20 cellular contexts compared by ENCODE assay signal in genomic region chr3:58666683-58667082, GRCh38. TPM values are rescaled to one million over a fixed set of nuclear protein-coding genes. Genes with fewer than 3 reads are reported as not detected.
DNase-seq lines count a peak whose midpoint lies in the region; ATAC-seq, FAIRE-seq and TF ChIP-seq lines count a peak whose summit lies in the region.
"Had no signal": no experiment of that assay in that cellular context is flagged by ENCODE, and none has a peak within 500 bp of the region (broad histone marks: within the 10 kb centered on the region; RNA-seq: fewer than 3 reads in every experiment).

Gene FAM3D, minus strand, starts transcription at chr3:58666774. Its CDS starts 11,211 bp downstream, at chr3:58655563.

- H4K20me1 ChIP-seq in HepG2 (ENCODE audit: insufficient read depth, low read length) = no peaks in the 10 kb centered on the region
- H4K20me1 ChIP-seq in H1 (replicated peaks in 1 of 2; ENCODE audit: control insufficient read depth in 1 of 2, insufficient read depth in 2 of 2, low read length in 2 of 2) = no peaks in the 10 kb centered on the region

- no peak within 1 kb of the TSS for H4K91ac ChIP-seq in H1 (replicated peaks; ENCODE audit: insufficient read length, low read length)

- no peak within 1 kb of the TSS for H3K27ac Mint-ChIP-seq in osteocyte (ENCODE audit: unreplicated experiment)
- H3K27ac Mint-ChIP-seq: memory B cell had no signal

- peaks cover 12% of the 10 kb centered on the region for H3K27me3 Mint-ChIP-seq in osteocyte (ENCODE audit: unreplicated experiment)

- TF ChIP-seq CTCF in right lobe of liver (IDR thresholded peaks at IDR 0.05) (no peak), HepG2 (CRISPR knock-in tag; IDR thresholded peaks at IDR 0.05) (no peak), H1 (IDR thresholded peaks at IDR 0.05; ENCODE audit: control extremely low read depth in 1 of 3, insufficient read depth in 1 of 3, low read depth in 1 of 3, low read length in 3 of 3) (no peak), osteocyte (IDR thresholded peaks at IDR 0.05) (no peak)

- H3K27ac ChIP-seq in right lobe of liver (no peak within 1 kb of the TSS), HepG2 (ENCODE audit: extremely low read length, insufficient read depth, low read length) (no peak within 1 kb of the TSS), H1 (ENCODE audit: low read depth, low read length) (no peak within 1 kb of the TSS)
- H3K27ac ChIP-seq: A549, testis had no signal

- no peaks in the 10 kb centered on the region for H3K9me3 Mint-ChIP-seq in osteocyte (ENCODE audit: unreplicated experiment)
- H3K9me3 Mint-ChIP-seq: memory B cell had no signal

- no peaks in the 10 kb centered on the region for H3K36me3 ChIP-seq in right lobe of liver
- H3K36me3 ChIP-seq in HepG2 (replicated peaks in 1 of 2; ENCODE audit: control insufficient read depth in 1 of 2, insufficient read depth in 2 of 2, low read length in 2 of 2) = no peaks in the 10 kb centered on the region
- no peaks in the 10 kb centered on the region for H3K36me3 ChIP-seq in H1 (ENCODE audit: control insufficient read depth in 2 of 4, insufficient read depth in 4 of 4, low read length in 3 of 4)

- no peaks in the 10 kb centered on the region for H3K9me3 ChIP-seq in right lobe of liver
- no peaks in the 10 kb centered on the region for H3K9me3 ChIP-seq in HepG2 (ENCODE audit: low read length)
- no peaks in the 10 kb centered on the region for H3K9me3 ChIP-seq in H1 (ENCODE audit: insufficient read depth in 2 of 2, low read depth in 1 of 2, low read length in 1 of 2)
- H3K9me3 ChIP-seq: A549, testis had no signal

- no peak within 1 kb of the TSS for H3K18ac ChIP-seq in H1 (ENCODE audit: extremely low read depth, low read length)

- H3K4me2 ChIP-seq in HepG2 (ENCODE audit: low read depth, low read length) (no peak within 1 kb of the TSS), H1 (ENCODE audit: insufficient read depth in 1 of 2, low read depth in 2 of 2, low read length in 2 of 2) (no peak within 1 kb of the TSS)
- H3K4me2 ChIP-seq: A549 had no signal

- TF ChIP-seq EP300 in HepG2 (IDR thresholded peaks at IDR 0.05; ENCODE audit: low read depth in 2 of 2, low read length in 2 of 2) = no peak
- TF ChIP-seq EP300 in HepG2 (CRISPR knock-in tag; IDR thresholded peaks at IDR 0.05; ENCODE audit: borderline replicate concordance) = no peak
- no peak for TF ChIP-seq EP300 in H1 (IDR thresholded peaks at IDR 0.05; ENCODE audit: borderline replicate concordance in 1 of 2, low read depth in 2 of 2, low read length in 2 of 2)

- no peak within 1 kb of the TSS for H3K4ac ChIP-seq in H1 (replicated peaks; ENCODE audit: insufficient read length, low read depth, low read length)

- no peak within 1 kb of the TSS for H4K5ac ChIP-seq in H1 (ENCODE audit: insufficient read length, low read depth, low read length)

- H3K56ac ChIP-seq in H1 (replicated peaks; ENCODE audit: insufficient read length, low read depth, low read length) = no peak within 1 kb of the TSS

- no peak within 1 kb of the TSS; the same call in 1 of the 2 replicates for H2AK5ac ChIP-seq in H1 (ENCODE audit: low read depth, low read length)

- no peak within 1 kb of the TSS for H3K14ac ChIP-seq in H1 (ENCODE audit: insufficient read length)

- no peak for DNase-seq in right lobe of liver
- no peak for DNase-seq in HepG2 (ENCODE audit: low spot score)
- no peak for DNase-seq in H1 (ENCODE audit: low read depth in 1 of 2, low spot score in 2 of 2)
- DNase-seq in mucosa of gallbladder (ENCODE audit: low spot score) = peak; percentile 82
- DNase-seq in osteocyte (ENCODE audit: extremely low spot score, unreplicated experiment) = no peak
- DNase-seq in cerebellum (ENCODE audit: low spot score) = no peak
- no peak for DNase-seq in NK-92 (lab: John Stamatoyannopoulos, UW; ENCODE audit: unreplicated experiment)
- DNase-seq: activated T-cell treated with anti-CD3 and anti-CD28 coated beads for 4 hours; amniotic stem cell; DMS79 treated with DMSO at 0.1 percent for 48 hours; effector memory CD4-positive, alpha-beta T cell; glutamatergic neuron; NCI-H2171; testis had no signal

- no peak within 1 kb of the TSS; the same call in 1 of the 2 replicates for H2BK5ac ChIP-seq in H1 (ENCODE audit: low read depth, low read length)

- H3K23me2 ChIP-seq in H1 (ENCODE audit: low read depth, low read length) = no peaks in the 10 kb centered on the region

- H3K23ac ChIP-seq in H1 (ENCODE audit: insufficient read length) = no peak within 1 kb of the TSS

- H3K9ac ChIP-seq in HepG2 (ENCODE audit: insufficient read depth, low read depth, low read length) = no peak within 1 kb of the TSS
- no peak within 1 kb of the TSS for H3K9ac ChIP-seq in H1 (replicated peaks in 1 of 4; ENCODE audit: extremely low read depth in 1 of 4, low read depth in 3 of 4, low read length in 3 of 4)

- no peak for TF ChIP-seq RAD21 in HepG2 (CRISPR knock-in tag; IDR thresholded peaks at IDR 0.05)
- no peak for TF ChIP-seq RAD21 in H1 (IDR thresholded peaks at IDR 0.05 in 1 of 2, conservative IDR thresholded peaks at IDR 0.05 in 1 of 2; ENCODE audit: low read depth in 2 of 2, low read length in 2 of 2)

- H3K79me2 ChIP-seq in HepG2 (ENCODE audit: insufficient read depth, low read length) (no peaks in the 10 kb centered on the region), H1 (ENCODE audit: control insufficient read depth in 1 of 2, insufficient read depth in 2 of 2, low read length in 2 of 2) (no peaks in the 10 kb centered on the region)

- no peak within 1 kb of the TSS for H3K4me3 ChIP-seq in right lobe of liver
- H3K4me3 ChIP-seq in HepG2 (replicated peaks in 1 of 3; ENCODE audit: insufficient read depth in 1 of 3, low read depth in 2 of 3, low read length in 3 of 3) = no peak within 1 kb of the TSS
- no peak within 1 kb of the TSS for H3K4me3 ChIP-seq in H1 (ENCODE audit: extremely low read depth in 1 of 4, insufficient read depth in 2 of 4, low read depth in 3 of 4, low read length in 4 of 4)
- H3K4me3 ChIP-seq: A549, testis had no signal

- FAIRE-seq in HepG2 (lab: Jason Lieb, UNC) = no peak
- no peak for FAIRE-seq in H1 (lab: Jason Lieb, UNC)
- FAIRE-seq: A549 had no signal

- CTCF ChIA-PET in HepG2 (lab: Yijun Ruan, JAX; ENCODE audit: low intra/inter-chr PET ratio, low total read pairs) = no interaction called here
- CTCF ChIA-PET in H1 (lab: Charles Lee; ENCODE audit: partially characterized antibody) = interaction anchor here (0.9 to 1.6 kb wide), 2 partner anchors 24 to 98 kb away, joined by 3 to 5 read pairs; no protein-coding TSS in a partner anchor

- H2BK12ac ChIP-seq in H1 (ENCODE audit: low read depth, low read length) = 0 out of 2 replicates have a peak within 1 kb of the TSS, but pooled peaks have one; percentile 17

- 38% methylated on average over 2 of the region's 6 CpGs for WGBS in right lobe of liver (ENCODE audit: insufficient coverage, low coverage, low lambda C conversion rate, missing lambda C conversion rate)
- WGBS in HepG2 (ENCODE audit: low lambda C conversion rate) = no CpG with 5 or more reads among the region's 6 CpGs
- WGBS in H1 (ENCODE audit: extremely low coverage in 1 of 2, insufficient coverage in 1 of 2, insufficient read length in 1 of 2, insufficient replicate concordance in 2 of 2, low coverage in 1 of 2, low lambda C conversion rate in 2 of 2, missing lambda C conversion rate in 1 of 2), 2 experiments = 74% methylated on average over 6 of the region's 6 CpGs; no CpG with 5 or more reads in 1 of the 2 experiments

- no peak within 1 kb of the TSS for H2BK20ac ChIP-seq in H1 (ENCODE audit: low read length)

- no peaks in the 10 kb centered on the region for H3K36me3 Mint-ChIP-seq in osteocyte (ENCODE audit: unreplicated experiment)
- H3K36me3 Mint-ChIP-seq: memory B cell had no signal

- no peak within 1 kb of the TSS for H3K4me3 Mint-ChIP-seq in osteocyte (ENCODE audit: unreplicated experiment)
- H3K4me3 Mint-ChIP-seq: memory B cell had no signal

- H4K8ac ChIP-seq in H1 (ENCODE audit: extremely low read depth, insufficient read depth, low read length) = no peak within 1 kb of the TSS

- H3K27me3 ChIP-seq in right lobe of liver (no peaks in the 10 kb centered on the region), HepG2 (ENCODE audit: control insufficient read depth in 1 of 2, insufficient read depth in 2 of 2, low read length in 2 of 2) (peaks cover 1 to 15% of the 10 kb centered on the region in 2 experiments; a peak in 4 of 5 replicates), H1 (replicated peaks in 1 of 4; ENCODE audit: control insufficient read depth in 3 of 4, extremely low read depth in 1 of 4, insufficient read depth in 3 of 4, low read length in 3 of 4) (no peaks in the 10 kb centered on the region)
- H3K27me3 ChIP-seq: testis had no signal

- H3K4me1 Mint-ChIP-seq in osteocyte (ENCODE audit: unreplicated experiment) = peaks cover 5% of the 10 kb centered on the region
- H3K4me1 Mint-ChIP-seq: memory B cell had no signal

- peak; percentile 54 to 69 (median 64) for ATAC-seq in right lobe of liver
- ATAC-seq in HepG2 = no peak
- no peak for ATAC-seq in HG02973 (IDR thresholded peaks at IDR 0.05; ENCODE audit: unreplicated experiment)
- ATAC-seq: A549 had no signal

- TF ChIP-seq POLR2A in right lobe of liver (IDR thresholded peaks at IDR 0.05) (no peak), HepG2 (IDR thresholded peaks at IDR 0.05; ENCODE audit: insufficient read depth in 1 of 2, low read depth in 2 of 2, low read length in 2 of 2) (no peak), H1 (IDR thresholded peaks at IDR 0.05; ENCODE audit: control extremely low read depth in 1 of 2, low read depth in 2 of 2, low read length in 2 of 2) (no peak)

- POLR2A ChIA-PET in HepG2 (lab: Yijun Ruan, JAX) = no interaction called here
- POLR2A ChIA-PET in H1 (lab: Charles Lee; ENCODE audit: partially characterized antibody) = no interaction called here

- H2AFZ ChIP-seq in HepG2 (ENCODE audit: low read length) (no peak within 1 kb of the TSS), H1 (ENCODE audit: low read length) (no peak within 1 kb of the TSS)

- no peak within 1 kb of the TSS for H2BK120ac ChIP-seq in H1 (replicated peaks; ENCODE audit: low read depth, low read length)

- no peak within 1 kb of the TSS for H2BK15ac ChIP-seq in H1 (ENCODE audit: low read length)

- in situ Hi-C loops in HepG2 (cut with HindIII; ENCODE audit: extremely low pct_ligation_motif_present, low pct_unique_long_range_greater_than_20kb) = no loop called here

- intact Hi-C loops in right lobe of liver (cut with DNase I) = no loop called here
- intact Hi-C loops in HepG2 (cut with micrococcal nuclease; ENCODE audit: unreplicated experiment) = no loop called here

- no peaks in the 10 kb centered on the region for H3K79me1 ChIP-seq in H1 (ENCODE audit: low read depth, low read length)

- no peaks in the 10 kb centered on the region for H3K4me1 ChIP-seq in right lobe of liver
- peaks cover 10% of the 10 kb centered on the region; the same call in 1 of the 2 replicates for H3K4me1 ChIP-seq in HepG2 (ENCODE audit: insufficient read depth, low read length)
- no peaks in the 10 kb centered on the region for H3K4me1 ChIP-seq in H1 (replicated peaks in 1 of 4; ENCODE audit: control insufficient read depth in 3 of 4, insufficient read depth in 4 of 4, low read length in 3 of 4)
- H3K4me1 ChIP-seq: A549, testis had no signal

- BruUV-seq in HepG2 (replicated peaks; lab: Mats Ljungman, UMichigan) = no TSS peak

RNA-seq across cellular contexts. Expression of gene FAM3D, which starts in this region (rescaled TPM):
- total RNA-seq in right lobe of liver (not detected), HepG2 (2016; rRNA removed; fragmentation: Illumina TruSeq; extraction: Trizol) (not detected in 2 replicates), mucosa of gallbladder (98.6 TPM), osteocyte (not detected in 2 replicates), cerebellum (not detected)
- total RNA-seq in HepG2 (2016; cell fraction: cytosol; rRNA removed; fragmentation: Illumina TruSeq; extraction: Trizol; ENCODE audit: low read depth) = not detected in 2 replicates
- not detected in 2 replicates for total RNA-seq in HepG2 (2016; cell fraction: insoluble cytoplasmic fraction; rRNA removed; fragmentation: Illumina TruSeq; extraction: Trizol)
- not detected in 2 replicates for total RNA-seq in HepG2 (2016; cell fraction: membrane; rRNA removed; fragmentation: Illumina TruSeq; extraction: Trizol)
- total RNA-seq in HepG2 (2016; cell fraction: nucleus; rRNA removed; fragmentation: Illumina TruSeq; extraction: Trizol) = not detected in 2 replicates
- polyA plus RNA-seq in HepG2 (2011; rRNA removed) (not detected in 2 replicates), H1 (2011; rRNA removed) (0.08 TPM in 1 of 2 replicates, not detected in the other)
- polyA plus RNA-seq in HepG2 (2011; cell fraction: cytosol; rRNA removed) = not detected in 2 replicates
- not detected in 2 replicates for polyA plus RNA-seq in HepG2 (2011; cell fraction: nucleus; rRNA removed)
- not detected in 2 replicates for polyA plus RNA-seq in HepG2 (2012)
- polyA plus RNA-seq in HepG2 (2016; cell fraction: cytosol; fragmentation: Illumina TruSeq; extraction: Trizol; ENCODE audit: low read depth) = not detected in 2 replicates
- polyA plus RNA-seq in HepG2 (2016; cell fraction: insoluble cytoplasmic fraction; fragmentation: Illumina TruSeq; extraction: Trizol; ENCODE audit: low read depth) = not detected in 2 replicates
- polyA plus RNA-seq in HepG2 (2016; cell fraction: membrane; fragmentation: Illumina TruSeq; extraction: Trizol; ENCODE audit: low read depth) = not detected in 2 replicates
- not detected in 2 replicates for polyA plus RNA-seq in HepG2 (2016; cell fraction: nucleus; fragmentation: Illumina TruSeq; extraction: Trizol; ENCODE audit: insufficient read depth, low read depth)
- polyA minus RNA-seq in HepG2 (2011; rRNA and poly(A)+ RNA removed; ENCODE audit: low replicate concordance) = not detected in 2 replicates
- not detected in 2 replicates for polyA minus RNA-seq in HepG2 (2011; cell fraction: cytosol; rRNA and poly(A)+ RNA removed)
- not detected in 2 replicates for polyA minus RNA-seq in HepG2 (2011; cell fraction: nucleus; rRNA and poly(A)+ RNA removed)
- total RNA-seq in H1 (2021; fragmentation: NEBNext Ultra II Directional; extraction: Animal tissue kit (Norgen Biotek cat#: 25700)) = not detected in 2 replicates
- polyA plus RNA-seq in H1 (2011; cell fraction: cytosol; rRNA removed) = not detected
- polyA plus RNA-seq in H1 (2011; cell fraction: nucleus; rRNA removed) = 0.09 TPM
- polyA plus RNA-seq in H1 (2012, experiment 1 of 2) = not detected in 4 replicates
- polyA plus RNA-seq in H1 (2012, experiment 2 of 2) = not detected
- polyA plus RNA-seq in H1 (2013, experiment 1 of 2) = not detected
- 0.07 TPM for polyA plus RNA-seq in H1 (2013, experiment 2 of 2)
- not detected in 2 replicates for polyA minus RNA-seq in H1 (2011; rRNA and poly(A)+ RNA removed)
- not detected for polyA minus RNA-seq in H1 (2011; cell fraction: cytosol; rRNA and poly(A)+ RNA removed)
- polyA minus RNA-seq in H1 (2011; cell fraction: nucleus; rRNA and poly(A)+ RNA removed) = not detected
- total RNA-seq: LHCN-M2, OCI-LY7, renal cortical epithelial cell had no signal
- polyA plus RNA-seq: A549 had no signal

Comparison
In these comparisons a context has a peak if more than half of its experiments do, and no peak if none do; other contexts are left out.
1. RNA of gene FAM3D (total RNA-seq): 98.6 TPM in mucosa of gallbladder (single experiment); not detected in cerebellum (single experiment), not detected in right lobe of liver, not detected in HepG2, not detected in H1 and not detected in osteocyte; every median in the first group is over 10 times any median in the second.
2. Peak in ATAC-seq in right lobe of liver; RNA of the gene not detected or under 1 TPM.